Comparison of ENCODE assay signal across 8 cellular contexts in the genomic region with DNA sequence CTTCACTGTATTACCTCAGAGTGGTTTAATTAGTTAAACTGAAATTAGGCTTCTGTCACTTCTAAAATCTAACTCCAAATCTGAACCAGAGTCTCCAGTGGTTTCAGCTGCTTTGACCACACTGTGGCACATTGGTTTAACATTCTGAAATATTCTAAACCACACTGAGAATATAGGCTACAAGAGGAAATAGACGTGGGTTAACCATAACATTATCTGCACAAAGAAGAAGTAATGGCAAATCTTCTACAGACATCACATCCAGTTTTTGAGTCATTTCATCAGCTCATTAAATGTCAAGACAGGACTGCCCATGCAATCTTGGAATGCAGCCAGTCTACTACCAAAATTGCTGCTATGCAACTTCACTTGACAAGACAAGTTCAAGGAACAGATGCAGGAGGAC.
DNase-seq lines count a peak whose midpoint lies in the region; ATAC-seq and TF ChIP-seq lines count a peak whose summit lies in the region.

No MANE protein-coding gene starts in this region.

- peak overlapping the region; percentile 38 for H3K4me3 Mint-ChIP-seq in activated naive CD8-positive, alpha-beta T cell treated with anti-CD3 and anti-CD28 coated beads, Interleukin-2, amount 50 U/mL, for 24 hours
- H3K4me3 Mint-ChIP-seq in GM23338: no peak overlapping the region

- H3K27me3 ChIP-seq in GM23338 (ENCODE audit: insufficient read depth): no peaks in the 10 kb centered on the region

- H3K4me3 ChIP-seq in GM23338: no peak overlapping the region

- H3K27ac Mint-ChIP-seq in activated naive CD8-positive, alpha-beta T cell treated with anti-CD3 and anti-CD28 coated beads, Interleukin-2, amount 50 U/mL, for 24 hours: peak overlapping the region; percentile 88
- H3K27ac Mint-ChIP-seq in GM23338: no peak overlapping the region

- no peaks in the 10 kb centered on the region for H4K20me1 ChIP-seq in GM23338 (replicated peaks; ENCODE audit: insufficient read depth)

- no peaks in the 10 kb centered on the region for H3K9me2 ChIP-seq in GM23338 (ENCODE audit: insufficient read depth)

- H3K9me3 Mint-ChIP-seq in activated naive CD8-positive, alpha-beta T cell treated with anti-CD3 and anti-CD28 coated beads, Interleukin-2, amount 50 U/mL, for 24 hours: no peaks in the 10 kb centered on the region
- H3K9me3 Mint-ChIP-seq in GM23338: no peaks in the 10 kb centered on the region

- DNase-seq in CD1c-positive myeloid dendritic cell (ENCODE audit: extremely low spot score) (peak; percentile 4), GM23338 (ENCODE audit: low spot score) (no peak), DMS53 treated with DMSO at 0.1 percent for 48 hours (lab: John Stamatoyannopoulos, UW; ENCODE audit: unreplicated experiment) (no peak), NCI-H1105 (lab: John Stamatoyannopoulos, UW) (no peak)
- DNase-seq in activated naive CD8-positive, alpha-beta T cell treated with anti-CD3 and anti-CD28 coated beads, Interleukin-2, amount 50 U/mL, for 24 hours: peak; percentile 16
- DNase-seq in stimulated activated CD8-positive, alpha-beta memory T cell treated with anti-CD3 and anti-CD28 coated beads, Interleukin-2, amount 100 ng/mL, for 48 hours (ENCODE audit: low read depth in 2 of 2): peak; percentile 3

- peaks cover 38% of the 10 kb centered on the region for H3K27me3 Mint-ChIP-seq in activated naive CD8-positive, alpha-beta T cell treated with anti-CD3 and anti-CD28 coated beads, Interleukin-2, amount 50 U/mL, for 24 hours
- H3K27me3 Mint-ChIP-seq in GM23338 (ENCODE audit: insufficient read depth, low read depth, poor library complexity): peaks cover 8% of the 10 kb centered on the region

- no peak for TF ChIP-seq CTCF in GM23338 (conservative IDR thresholded peaks at IDR 0.05; ENCODE audit: low read depth in 2 of 2)

- peaks cover 3% of the 10 kb centered on the region; the same call in 1 of the 2 replicates for H3K4me1 ChIP-seq in GM23338 (ENCODE audit: insufficient read depth)

- H3K36me3 Mint-ChIP-seq in activated naive CD8-positive, alpha-beta T cell treated with anti-CD3 and anti-CD28 coated beads, Interleukin-2, amount 50 U/mL, for 24 hours (ENCODE audit: low read depth): peaks cover 1% of the 10 kb centered on the region
- H3K36me3 Mint-ChIP-seq in GM23338 (ENCODE audit: low read depth): no peaks in the 10 kb centered on the region; the same call in 2 of the 3 replicates

- H3K4me1 Mint-ChIP-seq in activated naive CD8-positive, alpha-beta T cell treated with anti-CD3 and anti-CD28 coated beads, Interleukin-2, amount 50 U/mL, for 24 hours: peaks cover 15% of the 10 kb centered on the region
- H3K4me1 Mint-ChIP-seq in GM23338: peaks cover 9% of the 10 kb centered on the region; the same call in 2 of the 3 replicates

- no peaks in the 10 kb centered on the region for H3F3A ChIP-seq in GM23338 (replicated peaks; ENCODE audit: low read depth)

- no peak overlapping the region for H3K27ac ChIP-seq in GM23338 (ENCODE audit: low read depth)

- no peaks in the 10 kb centered on the region for H3K36me3 ChIP-seq in GM23338 (ENCODE audit: insufficient read depth)

- H3K4me2 ChIP-seq in GM23338: no peak overlapping the region

- H2AFZ ChIP-seq in GM23338: no peak overlapping the region

- H3K79me2 ChIP-seq in GM23338 (replicated peaks; ENCODE audit: insufficient read depth): peaks cover 85% of the 10 kb centered on the region

- ATAC-seq in GM19025 (IDR thresholded peaks at IDR 0.05; ENCODE audit: low read depth, unreplicated experiment) (peak; percentile 70), HG03432 (IDR thresholded peaks at IDR 0.05; ENCODE audit: unreplicated experiment) (peak; percentile 78), GM23338 (no peak)
- peak; percentile 96 for ATAC-seq in activated naive CD8-positive, alpha-beta T cell treated with anti-CD3 and anti-CD28 coated beads, Interleukin-2, amount 50 U/mL, for 24 hours

TF ChIP-seq in GM23338, 12 proteins besides CTCF, POLR2A, EP300 and RAD21 (continues in another document):
- no peak for TF ChIP-seq JUNB (IDR thresholded peaks at IDR 0.05; ENCODE audit: unreplicated experiment)
- no peak for TF ChIP-seq CREB1 (CRISPR knock-in tag; IDR thresholded peaks at IDR 0.05; ENCODE audit: low read depth)
- TF ChIP-seq EZH2phosphoT487 (IDR thresholded peaks at IDR 0.05; ENCODE audit: unreplicated experiment): no peak
- no peak for TF ChIP-seq EZH2 (IDR thresholded peaks at IDR 0.05; ENCODE audit: low read depth, unreplicated experiment)
- TF ChIP-seq, protein P1, sequence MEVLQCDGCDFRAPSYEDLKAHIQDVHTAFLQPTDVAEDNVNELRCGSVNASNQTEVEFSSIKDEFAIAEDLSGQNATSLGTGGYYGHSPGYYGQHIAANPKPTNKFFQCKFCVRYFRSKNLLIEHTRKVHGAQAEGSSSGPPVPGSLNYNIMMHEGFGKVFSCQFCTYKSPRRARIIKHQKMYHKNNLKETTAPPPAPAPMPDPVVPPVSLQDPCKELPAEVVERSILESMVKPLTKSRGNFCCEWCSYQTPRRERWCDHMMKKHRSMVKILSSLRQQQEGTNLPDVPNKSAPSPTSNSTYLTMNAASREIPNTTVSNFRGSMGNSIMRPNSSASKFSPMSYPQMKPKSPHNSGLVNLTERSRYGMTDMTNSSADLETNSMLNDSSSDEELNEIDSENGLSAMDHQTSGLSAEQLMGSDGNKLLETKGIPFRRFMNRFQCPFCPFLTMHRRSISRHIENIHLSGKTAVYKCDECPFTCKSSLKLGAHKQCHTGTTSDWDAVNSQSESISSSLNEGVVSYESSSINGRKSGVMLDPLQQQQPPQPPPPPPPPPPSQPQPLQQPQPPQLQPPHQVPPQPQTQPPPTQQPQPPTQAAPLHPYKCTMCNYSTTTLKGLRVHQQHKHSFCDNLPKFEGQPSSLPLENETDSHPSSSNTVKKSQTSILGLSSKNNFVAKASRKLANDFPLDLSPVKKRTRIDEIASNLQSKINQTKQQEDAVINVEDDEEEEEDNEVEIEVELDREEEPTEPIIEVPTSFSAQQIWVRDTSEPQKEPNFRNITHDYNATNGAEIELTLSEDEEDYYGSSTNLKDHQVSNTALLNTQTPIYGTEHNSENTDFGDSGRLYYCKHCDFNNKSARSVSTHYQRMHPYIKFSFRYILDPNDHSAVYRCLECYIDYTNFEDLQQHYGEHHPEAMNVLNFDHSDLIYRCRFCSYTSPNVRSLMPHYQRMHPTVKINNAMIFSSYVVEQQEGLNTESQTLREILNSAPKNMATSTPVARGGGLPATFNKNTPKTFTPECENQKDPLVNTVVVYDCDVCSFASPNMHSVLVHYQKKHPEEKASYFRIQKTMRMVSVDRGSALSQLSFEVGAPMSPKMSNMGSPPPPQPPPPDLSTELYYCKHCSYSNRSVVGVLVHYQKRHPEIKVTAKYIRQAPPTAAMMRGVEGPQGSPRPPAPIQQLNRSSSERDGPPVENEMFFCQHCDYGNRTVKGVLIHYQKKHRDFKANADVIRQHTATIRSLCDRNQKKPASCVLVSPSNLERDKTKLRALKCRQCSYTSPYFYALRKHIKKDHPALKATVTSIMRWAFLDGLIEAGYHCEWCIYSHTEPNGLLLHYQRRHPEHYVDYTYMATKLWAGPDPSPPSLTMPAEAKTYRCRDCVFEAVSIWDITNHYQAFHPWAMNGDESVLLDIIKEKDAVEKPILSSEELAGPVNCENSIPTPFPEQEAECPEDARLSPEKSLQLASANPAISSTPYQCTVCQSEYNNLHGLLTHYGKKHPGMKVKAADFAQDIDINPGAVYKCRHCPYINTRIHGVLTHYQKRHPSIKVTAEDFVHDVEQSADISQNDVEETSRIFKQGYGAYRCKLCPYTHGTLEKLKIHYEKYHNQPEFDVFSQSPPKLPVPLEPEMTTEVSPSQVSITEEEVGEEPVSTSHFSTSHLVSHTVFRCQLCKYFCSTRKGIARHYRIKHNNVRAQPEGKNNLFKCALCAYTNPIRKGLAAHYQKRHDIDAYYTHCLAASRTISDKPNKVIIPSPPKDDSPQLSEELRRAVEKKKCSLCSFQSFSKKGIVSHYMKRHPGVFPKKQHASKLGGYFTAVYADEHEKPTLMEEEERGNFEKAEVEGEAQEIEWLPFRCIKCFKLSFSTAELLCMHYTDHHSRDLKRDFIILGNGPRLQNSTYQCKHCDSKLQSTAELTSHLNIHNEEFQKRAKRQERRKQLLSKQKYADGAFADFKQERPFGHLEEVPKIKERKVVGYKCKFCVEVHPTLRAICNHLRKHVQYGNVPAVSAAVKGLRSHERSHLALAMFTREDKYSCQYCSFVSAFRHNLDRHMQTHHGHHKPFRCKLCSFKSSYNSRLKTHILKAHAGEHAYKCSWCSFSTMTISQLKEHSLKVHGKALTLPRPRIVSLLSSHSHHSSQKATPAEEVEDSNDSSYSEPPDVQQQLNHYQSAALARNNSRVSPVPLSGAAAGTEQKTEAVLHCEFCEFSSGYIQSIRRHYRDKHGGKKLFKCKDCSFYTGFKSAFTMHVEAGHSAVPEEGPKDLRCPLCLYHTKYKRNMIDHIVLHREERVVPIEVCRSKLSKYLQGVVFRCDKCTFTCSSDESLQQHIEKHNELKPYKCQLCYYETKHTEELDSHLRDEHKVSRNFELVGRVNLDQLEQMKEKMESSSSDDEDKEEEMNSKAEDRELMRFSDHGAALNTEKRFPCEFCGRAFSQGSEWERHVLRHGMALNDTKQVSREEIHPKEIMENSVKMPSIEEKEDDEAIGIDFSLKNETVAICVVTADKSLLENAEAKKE (CRISPR knock-in tag; IDR thresholded peaks at IDR 0.05): no peak
- no peak for TF ChIP-seq ETS1 (IDR thresholded peaks at IDR 0.05)
- no peak for TF ChIP-seq POLR2AphosphoS5 (IDR thresholded peaks at IDR 0.05; ENCODE audit: low read depth)

Comparison
In these comparisons a context has a peak if more than half of its experiments do, and no peak if none do; other contexts are left out.
1. DNase-seq: peak in CD1c-positive myeloid dendritic cell (single experiment), activated naive CD8-positive, alpha-beta T cell treated with anti-CD3 and anti-CD28 coated beads, Interleukin-2, amount 50 U/mL, for 24 hours (single experiment) and stimulated activated CD8-positive, alpha-beta memory T cell treated with anti-CD3 and anti-CD28 coated beads, Interleukin-2, amount 100 ng/mL, for 48 hours (2 of 2); none in GM23338 (single experiment), DMS53 treated with DMSO at 0.1 percent for 48 hours (single experiment) and NCI-H1105 (single experiment).